In genomic region chr4:168480991-168481588, GRCh38 we compare ENCODE assay signal across 8 cellular contexts. TPM values are rescaled to one million over a fixed set of nuclear protein-coding genes. Genes with fewer than 3 reads are reported as not detected.
DNase-seq lines count a peak whose midpoint lies in the region; ATAC-seq lines count a peak whose summit lies in the region.

No MANE protein-coding gene starts in this region.

- H3K27ac Mint-ChIP-seq in central memory CD8-positive, alpha-beta T cell (ENCODE audit: low read depth): peak overlapping the region; percentile 98
- H3K27ac Mint-ChIP-seq in stimulated activated effector memory CD8-positive, alpha-beta T cell treated with anti-CD3 and anti-CD28 coated beads, Interleukin-12 subunit alpha, Interleukin-12 subunit beta, amount 100 ng/mL, for 72 hours: peak overlapping the region; percentile 98

- no peaks in the 10 kb centered on the region for H3K9me3 ChIP-seq in KOPT-K1 (ENCODE audit: insufficient read depth, low read length, poor library complexity, severe bottlenecking)

- H3K36me3 Mint-ChIP-seq in central memory CD8-positive, alpha-beta T cell (ENCODE audit: insufficient read depth): peaks cover 27% of the 10 kb centered on the region
- H3K36me3 Mint-ChIP-seq in stimulated activated effector memory CD8-positive, alpha-beta T cell treated with anti-CD3 and anti-CD28 coated beads, Interleukin-12 subunit alpha, Interleukin-12 subunit beta, amount 100 ng/mL, for 72 hours: peaks cover 9% of the 10 kb centered on the region

- H3K4me3 Mint-ChIP-seq in central memory CD8-positive, alpha-beta T cell: peak overlapping the region; percentile 97
- H3K4me3 Mint-ChIP-seq in stimulated activated effector memory CD8-positive, alpha-beta T cell treated with anti-CD3 and anti-CD28 coated beads, Interleukin-12 subunit alpha, Interleukin-12 subunit beta, amount 100 ng/mL, for 72 hours: peak overlapping the region; percentile 97

- H3K4me1 Mint-ChIP-seq in central memory CD8-positive, alpha-beta T cell: peaks cover 53% of the 10 kb centered on the region
- peaks cover 33% of the 10 kb centered on the region for H3K4me1 Mint-ChIP-seq in stimulated activated effector memory CD8-positive, alpha-beta T cell treated with anti-CD3 and anti-CD28 coated beads, Interleukin-12 subunit alpha, Interleukin-12 subunit beta, amount 100 ng/mL, for 72 hours

- DNase-seq in DMS153 (lab: John Stamatoyannopoulos, UW) (peak; percentile 38), T-helper 9 cell (peak; percentile 8), left lobe of liver (ENCODE audit: low spot score) (no peak), mesenteric fat pad (ENCODE audit: low spot score) (no peak)
- DNase-seq in central memory CD8-positive, alpha-beta T cell (ENCODE audit: low spot score in 2 of 2): peak; percentile 17 to 52
- peak; percentile 11 to 65 for DNase-seq in stimulated activated effector memory CD8-positive, alpha-beta T cell treated with anti-CD3 and anti-CD28 coated beads, Interleukin-12 subunit alpha, Interleukin-12 subunit beta, amount 100 ng/mL, for 72 hours (ENCODE audit: low spot score in 2 of 2)

- ATAC-seq in GM21528 (IDR thresholded peaks at IDR 0.05; ENCODE audit: low FRiP score, unreplicated experiment): peak; percentile 39
- ATAC-seq in central memory CD8-positive, alpha-beta T cell (replicated peaks; ENCODE audit: extremely low read depth, poor library complexity, severe bottlenecking): peak; percentile 77
- ATAC-seq in left lobe of liver: peak; percentile 50
- ATAC-seq in stimulated activated effector memory CD8-positive, alpha-beta T cell treated with anti-CD3 and anti-CD28 coated beads, Interleukin-12 subunit alpha, Interleukin-12 subunit beta, amount 100 ng/mL, for 72 hours: peak; percentile 76

- peak overlapping the region; percentile 95 for H3K27ac ChIP-seq in KOPT-K1 (ENCODE audit: low read depth, low read length, poor library complexity, severe bottlenecking)

- no peaks in the 10 kb centered on the region for H3K36me3 ChIP-seq in KOPT-K1 (ENCODE audit: insufficient read depth, low read length)

- H3K9me3 Mint-ChIP-seq in central memory CD8-positive, alpha-beta T cell: peaks cover 6% of the 10 kb centered on the region
- no peaks in the 10 kb centered on the region for H3K9me3 Mint-ChIP-seq in stimulated activated effector memory CD8-positive, alpha-beta T cell treated with anti-CD3 and anti-CD28 coated beads, Interleukin-12 subunit alpha, Interleukin-12 subunit beta, amount 100 ng/mL, for 72 hours

- H3K27me3 Mint-ChIP-seq in central memory CD8-positive, alpha-beta T cell: no peaks in the 10 kb centered on the region

RNA-seq across cellular contexts. Expression of gene DDX60L, which starts 0.8 kb away (rescaled TPM):
- total RNA-seq in left lobe of liver (9.8 TPM), mesenteric fat pad (28.6 TPM)

RNA-seq across cellular contexts. Expression of gene PALLD, which starts 15.8 kb away (rescaled TPM):
- total RNA-seq in left lobe of liver (8.9 TPM), mesenteric fat pad (87.9 TPM)

Comparison
In these comparisons a context has a peak if more than half of its experiments do, and no peak if none do; other contexts are left out.
1. DNase-seq: peak in DMS153 (single experiment), T-helper 9 cell (single experiment), central memory CD8-positive, alpha-beta T cell (2 of 2) and stimulated activated effector memory CD8-positive, alpha-beta T cell treated with anti-CD3 and anti-CD28 coated beads, Interleukin-12 subunit alpha, Interleukin-12 subunit beta, amount 100 ng/mL, for 72 hours (2 of 2); none in left lobe of liver (single experiment) and mesenteric fat pad (single experiment).
2. Peak in every context shown above with its lines, with median percentiles within 50 percentile points of each other: ATAC-seq.